20 cellular contexts compared by ENCODE assay signal in the genomic region with DNA sequence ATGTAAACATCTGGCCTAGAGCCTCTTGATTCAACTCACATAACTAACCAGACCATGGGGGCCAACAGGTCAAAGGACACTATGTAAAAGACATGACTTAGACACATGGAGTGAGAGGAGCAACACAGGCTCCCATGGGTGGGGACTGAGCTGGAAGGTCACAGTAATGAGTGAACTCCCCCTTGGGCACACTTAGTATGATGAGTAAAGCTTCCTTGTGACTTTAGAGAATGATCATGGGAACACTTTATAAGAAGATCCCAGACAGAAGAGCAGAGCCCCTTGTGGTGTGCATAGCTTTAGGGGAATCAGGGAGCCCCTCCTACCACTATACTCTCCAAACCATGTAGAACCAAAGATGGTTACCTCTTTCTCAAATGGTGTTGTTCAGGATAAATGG. TPM values are rescaled to one million over a fixed set of nuclear protein-coding genes. Genes with fewer than 3 reads are reported as not detected.
"Had no signal": no experiment of that assay in that cellular context is flagged by ENCODE, and none has a peak within 500 bp of the region (broad histone marks: within the 10 kb centered on the region; RNA-seq: fewer than 3 reads in every experiment).

No MANE protein-coding gene starts in this region.

- H3K9ac ChIP-seq: neural progenitor cell had no signal

- H3K36me3 Mint-ChIP-seq: natural killer cell, neural progenitor cell had no signal

- H3K4me3 ChIP-seq: dorsolateral prefrontal cortex, heart left ventricle, mucosa of descending colon, neural progenitor cell, ovary, right atrium auricular region had no signal

- H3K27ac ChIP-seq: dorsolateral prefrontal cortex, heart left ventricle, neural progenitor cell, ovary, right atrium auricular region had no signal

- H3K4me2 ChIP-seq: neural progenitor cell had no signal

- H3K9me3 Mint-ChIP-seq: natural killer cell, neural progenitor cell had no signal

- H3K4me3 Mint-ChIP-seq: natural killer cell, neural progenitor cell had no signal

- ATAC-seq: heart left ventricle, mucosa of descending colon, natural killer cell had no signal

- H3K36me3 ChIP-seq: heart left ventricle, neural progenitor cell, ovary, right atrium auricular region had no signal

- DNase-seq: cortex of kidney; dorsolateral prefrontal cortex; effector CD8-positive, alpha-beta T cell; heart left ventricle; hippocampal formation; mammary epithelial cell; mucosa of descending colon; natural killer cell; nucleus accumbens; ovary; small intestine; stimulated activated CD4-positive, alpha-beta T cell treated with anti-CD3 and anti-CD28 coated beads, Interleukin-12 subunit alpha, Interleukin-12 subunit beta, amount 100 ng/mL, for 4 hours; stimulated activated naive CD4-positive, alpha-beta T cell treated with Interleukin-2 at 50 U/mL for 16 hours; trophoblast cell had no signal

- H2AFZ ChIP-seq: neural progenitor cell had no signal

- H3K9me3 ChIP-seq: heart left ventricle, mucosa of descending colon, ovary, right atrium auricular region had no signal

- H3K27ac Mint-ChIP-seq: natural killer cell, neural progenitor cell had no signal

- H3K27me3 ChIP-seq: heart left ventricle, neural progenitor cell, ovary, right atrium auricular region had no signal

RNA-seq across cellular contexts. Expression of a gene that starts 10.2 kb away (rescaled TPM):
- total RNA-seq: frontal cortex, glomerular endothelial cell, kidney epithelial cell, mesenteric fat pad had no signal
